In the genomic region with DNA sequence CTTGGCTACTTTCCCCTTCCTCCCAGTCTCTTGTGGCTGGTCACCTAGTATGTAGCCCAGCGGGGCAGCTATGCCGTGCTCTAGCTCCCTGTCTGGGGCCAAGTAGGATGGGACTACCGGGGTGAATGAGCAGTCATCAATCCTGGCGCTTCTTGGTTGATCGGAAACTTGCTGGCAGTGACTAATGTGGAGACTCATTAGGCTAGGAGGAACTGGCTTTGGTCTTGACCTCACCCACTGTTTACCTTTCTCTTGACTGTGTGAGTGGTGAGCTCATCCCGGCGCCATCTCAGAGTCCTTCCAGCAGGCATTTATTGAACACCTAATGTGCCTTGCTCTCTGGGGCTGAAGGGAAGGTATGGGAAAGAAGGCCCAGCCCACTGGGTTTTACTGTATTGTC, we compare ENCODE assay signal across 8 cellular contexts. TPM values are rescaled to one million over a fixed set of nuclear protein-coding genes. Genes with fewer than 3 reads are reported as not detected.
DNase-seq lines count a peak whose midpoint lies in the region; ATAC-seq, FAIRE-seq and TF ChIP-seq lines count a peak whose summit lies in the region.

No MANE protein-coding gene starts in this region.

- H3K18ac ChIP-seq in H1 (ENCODE audit: extremely low read depth, low read length): 0 out of 2 replicates have a peak overlapping the region, but pooled peaks have one; percentile 3

- H3K79me2 ChIP-seq in H1 (ENCODE audit: control insufficient read depth in 1 of 2, insufficient read depth in 2 of 2, low read length in 2 of 2) (peaks cover 12 to 90% of the 10 kb centered on the region in 2 experiments), osteoblast (ENCODE audit: insufficient read depth, low read length) (no peaks in the 10 kb centered on the region)

- TF ChIP-seq CTCF in H1 (IDR thresholded peaks at IDR 0.05; ENCODE audit: control extremely low read depth in 1 of 3, insufficient read depth in 1 of 3, low read depth in 1 of 3, low read length in 3 of 3): no peak
- no peak for TF ChIP-seq CTCF in osteoblast (IDR thresholded peaks at IDR 0.05; ENCODE audit: extremely low read depth, low read depth, low read length)

- no peak for FAIRE-seq in H1 (lab: Jason Lieb, UNC)

- H4K91ac ChIP-seq in H1 (replicated peaks; ENCODE audit: insufficient read length, low read length): no peak overlapping the region

- no peak overlapping the region for H3K4me3 ChIP-seq in H1 (ENCODE audit: extremely low read depth in 1 of 4, insufficient read depth in 2 of 4, low read depth in 3 of 4, low read length in 4 of 4)
- H3K4me3 ChIP-seq in osteoblast (ENCODE audit: insufficient read depth, low read length): no peak overlapping the region

- no peak overlapping the region; the same call in 1 of the 2 replicates for H2BK5ac ChIP-seq in H1 (ENCODE audit: low read depth, low read length)

- H2AFZ ChIP-seq in H1 (ENCODE audit: low read length) (no peak overlapping the region), osteoblast (ENCODE audit: low read length) (peak overlapping the region; percentile 51)

- in situ Hi-C loops in Caki2 (cut with HindIII; ENCODE audit: low pct_unique_long_range_greater_than_20kb, low sequenced_read_pairs): no loop called here

- WGBS in H1 (ENCODE audit: extremely low coverage in 1 of 2, insufficient coverage in 1 of 2, insufficient read length in 1 of 2, insufficient replicate concordance in 2 of 2, low coverage in 1 of 2, low lambda C conversion rate in 2 of 2, missing lambda C conversion rate in 1 of 2), 2 experiments: 83% methylated on average over 7 of the region's 7 CpGs; no CpG with 5 or more reads in 1 of the 2 experiments

- no peak for TF ChIP-seq POLR2A in H1 (IDR thresholded peaks at IDR 0.05; ENCODE audit: control extremely low read depth in 1 of 2, low read depth in 2 of 2, low read length in 2 of 2)

- no peak overlapping the region for H4K5ac ChIP-seq in H1 (ENCODE audit: insufficient read length, low read depth, low read length)

- H3K27me3 ChIP-seq in H1 (replicated peaks in 1 of 4; ENCODE audit: control insufficient read depth in 3 of 4, extremely low read depth in 1 of 4, insufficient read depth in 3 of 4, low read length in 3 of 4) (0 out of 7 replicates have a peak, but pooled peaks cover 0 to 3% (median 0%) of the 10 kb centered on the region in 4 experiments), osteoblast (ENCODE audit: insufficient read depth, low read length) (no peaks in the 10 kb centered on the region)

- H3K4me1 ChIP-seq in H1 (replicated peaks in 1 of 4; ENCODE audit: control insufficient read depth in 3 of 4, insufficient read depth in 4 of 4, low read length in 3 of 4) (peaks cover 55 to 77% (median 63%) of the 10 kb centered on the region in 4 experiments), osteoblast (ENCODE audit: insufficient read depth, low read length) (peaks cover 45% of the 10 kb centered on the region)

- no peak for TF ChIP-seq EP300 in H1 (IDR thresholded peaks at IDR 0.05; ENCODE audit: borderline replicate concordance in 1 of 2, low read depth in 2 of 2, low read length in 2 of 2)

- H3K23ac ChIP-seq in H1 (ENCODE audit: insufficient read length): no peak overlapping the region

- H3K27ac ChIP-seq in H1 (ENCODE audit: low read depth, low read length) (no peak overlapping the region), osteoblast (ENCODE audit: low read depth, low read length) (peak overlapping the region; percentile 81)

- H3K56ac ChIP-seq in H1 (replicated peaks; ENCODE audit: insufficient read length, low read depth, low read length): no peak overlapping the region

- H3K4me2 ChIP-seq in H1 (ENCODE audit: insufficient read depth in 1 of 2, low read depth in 2 of 2, low read length in 2 of 2) (no peak overlapping the region), osteoblast (ENCODE audit: insufficient read depth, low read length) (peak overlapping the region; percentile 44)

- peaks cover 27 to 48% of the 10 kb centered on the region in 2 experiments for H4K20me1 ChIP-seq in H1 (replicated peaks in 1 of 2; ENCODE audit: control insufficient read depth in 1 of 2, insufficient read depth in 2 of 2, low read length in 2 of 2)
- no peaks in the 10 kb centered on the region for H4K20me1 ChIP-seq in osteoblast (ENCODE audit: insufficient read depth, low read length)

- H3K23me2 ChIP-seq in H1 (ENCODE audit: low read depth, low read length): peaks cover 12% of the 10 kb centered on the region; the same call in 1 of the 2 replicates

- no peak overlapping the region for H2BK12ac ChIP-seq in H1 (ENCODE audit: low read depth, low read length)

- TF ChIP-seq RAD21 in H1 (IDR thresholded peaks at IDR 0.05 in 1 of 2, conservative IDR thresholded peaks at IDR 0.05 in 1 of 2; ENCODE audit: low read depth in 2 of 2, low read length in 2 of 2): no peak

- no peak overlapping the region; a peak in 1 of 7 replicates for H3K9ac ChIP-seq in H1 (replicated peaks in 1 of 4; ENCODE audit: extremely low read depth in 1 of 4, low read depth in 3 of 4, low read length in 3 of 4)

- 0 out of 2 replicates have a peak overlapping the region, but pooled peaks have one; percentile 17 for H2AK5ac ChIP-seq in H1 (ENCODE audit: low read depth, low read length)

- H2BK20ac ChIP-seq in H1 (ENCODE audit: low read length): no peak overlapping the region

- ATAC-seq in HG02623 (IDR thresholded peaks at IDR 0.05; ENCODE audit: unreplicated experiment): no peak

- H3K36me3 ChIP-seq in H1 (ENCODE audit: control insufficient read depth in 2 of 4, insufficient read depth in 4 of 4, low read length in 3 of 4) (no peaks in the 10 kb centered on the region), osteoblast (ENCODE audit: insufficient read depth, low read length) (no peaks in the 10 kb centered on the region)

- H3K9me3 ChIP-seq in H1 (ENCODE audit: insufficient read depth in 2 of 2, low read depth in 1 of 2, low read length in 1 of 2) (no peaks in the 10 kb centered on the region), osteoblast (ENCODE audit: low read depth, low read length) (no peaks in the 10 kb centered on the region)

- peak; percentile 90 for DNase-seq in Caki2 (ENCODE audit: low read depth)
- peak; percentile 57 for DNase-seq in NCI-H2196 treated with DMSO at 0.1 percent for 48 hours (lab: John Stamatoyannopoulos, UW; ENCODE audit: unreplicated experiment)
- DNase-seq in H1 (ENCODE audit: low read depth in 1 of 2, low spot score in 2 of 2): no peak
- peak; percentile 94 for DNase-seq in osteoblast (ENCODE audit: insufficient read length, low spot score, missing footprints)
- DNase-seq in epidermal melanocyte (ENCODE audit: insufficient read length, low spot score): no peak
- no peak for DNase-seq in NCI-H345 (lab: John Stamatoyannopoulos, UW)
- DNase-seq in amygdala (lab: John Stamatoyannopoulos, UW): no peak

- peaks cover 22% of the 10 kb centered on the region for H3K79me1 ChIP-seq in H1 (ENCODE audit: low read depth, low read length)

- H3K4ac ChIP-seq in H1 (replicated peaks; ENCODE audit: insufficient read length, low read depth, low read length): no peak overlapping the region

- no peak overlapping the region for H4K8ac ChIP-seq in H1 (ENCODE audit: extremely low read depth, insufficient read depth, low read length)

- CTCF ChIA-PET in H1 (lab: Charles Lee; ENCODE audit: partially characterized antibody): interaction anchor here (0.9 to 4.6 kb wide), 6 partner anchors 11 to 50 kb away, joined by 3 to 14 read pairs (median 4); no protein-coding TSS in a partner anchor

- H3K14ac ChIP-seq in H1 (ENCODE audit: insufficient read length): no peak overlapping the region

- H2BK120ac ChIP-seq in H1 (replicated peaks; ENCODE audit: low read depth, low read length): no peak overlapping the region

- no peak overlapping the region for H2BK15ac ChIP-seq in H1 (ENCODE audit: low read length)

- POLR2A ChIA-PET in H1 (lab: Charles Lee; ENCODE audit: partially characterized antibody): interaction anchor here (3.2 kb wide), 1 partner anchor 15 kb away, joined by 13 read pairs; a partner anchor contains a TSS

TF ChIP-seq in H1, 55 proteins besides CTCF, POLR2A, EP300 and RAD21:
- no peak for TF ChIP-seq HDAC2 (IDR thresholded peaks at IDR 0.05; ENCODE audit: borderline replicate concordance in 1 of 2, low read depth in 2 of 2, low read length in 2 of 2)
- no peak for TF ChIP-seq CEBPB (IDR thresholded peaks at IDR 0.05; ENCODE audit: low read depth, low read length)
- TF ChIP-seq CHD1 (IDR thresholded peaks at IDR 0.05; ENCODE audit: low read depth, low read length): no peak
- TF ChIP-seq CTBP2 (IDR thresholded peaks at IDR 0.05; ENCODE audit: borderline replicate concordance, insufficient read depth, insufficient read length, low read length): no peak
- TF ChIP-seq, protein P1, sequence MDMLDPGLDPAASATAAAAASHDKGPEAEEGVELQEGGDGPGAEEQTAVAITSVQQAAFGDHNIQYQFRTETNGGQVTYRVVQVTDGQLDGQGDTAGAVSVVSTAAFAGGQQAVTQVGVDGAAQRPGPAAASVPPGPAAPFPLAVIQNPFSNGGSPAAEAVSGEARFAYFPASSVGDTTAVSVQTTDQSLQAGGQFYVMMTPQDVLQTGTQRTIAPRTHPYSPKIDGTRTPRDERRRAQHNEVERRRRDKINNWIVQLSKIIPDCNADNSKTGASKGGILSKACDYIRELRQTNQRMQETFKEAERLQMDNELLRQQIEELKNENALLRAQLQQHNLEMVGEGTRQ (IDR thresholded peaks at IDR 0.05; ENCODE audit: low read length): no peak
- no peak for TF ChIP-seq SAP30 (IDR thresholded peaks at IDR 0.05; ENCODE audit: insufficient read depth, insufficient replicate concordance, low read length)
- TF ChIP-seq TAF1 (IDR thresholded peaks at IDR 0.05; ENCODE audit: low read depth, low read length): no peak

RNA-seq across cellular contexts. Expression of a gene that starts 16.0 kb away (rescaled TPM):
- total RNA-seq in Caki2 (2014; rRNA removed; shearing (Covaris generic); ENCODE audit: low replicate concordance): 48.3 and 99.4 TPM in 2 replicates
- 89.1 and 90.6 TPM in 2 replicates for total RNA-seq in H1 (2021; fragmentation: NEBNext Ultra II Directional; extraction: Animal tissue kit (Norgen Biotek cat#: 25700))
- polyA plus RNA-seq in H1 (2011; rRNA removed): 43.4 and 52.2 TPM in 2 replicates
- polyA plus RNA-seq in H1 (2011; cell fraction: cytosol; rRNA removed): 47.9 TPM
- polyA plus RNA-seq in H1 (2011; cell fraction: nucleus; rRNA removed): 122 TPM
- polyA plus RNA-seq in H1 (2012, experiment 1 of 2): 38.4 to 58.9 TPM (median 52.0 TPM) in 4 replicates
- 33.1 TPM for polyA plus RNA-seq in H1 (2012, experiment 2 of 2)
- 25.1 TPM for polyA plus RNA-seq in H1 (2013, experiment 1 of 2)
- 24.3 TPM for polyA plus RNA-seq in H1 (2013, experiment 2 of 2)
- polyA minus RNA-seq in H1 (2011; rRNA and poly(A)+ RNA removed): 67.8 and 88.3 TPM in 2 replicates
- polyA minus RNA-seq in H1 (2011; cell fraction: cytosol; rRNA and poly(A)+ RNA removed): 45.6 TPM
- polyA minus RNA-seq in H1 (2011; cell fraction: nucleus; rRNA and poly(A)+ RNA removed): 80.2 TPM
- total RNA-seq in osteoblast: 2.9 and 5.4 TPM in 2 replicates

Comparison
In these comparisons a context has a peak if more than half of its experiments do, and no peak if none do; other contexts are left out.
1. DNase-seq: peak in Caki2 (single experiment), NCI-H2196 treated with DMSO at 0.1 percent for 48 hours (single experiment) and osteoblast (single experiment); none in H1 (0 of 2), epidermal melanocyte (single experiment), NCI-H345 (single experiment) and amygdala (0 of 56).